Comparison of ENCODE assay signal across 10 cellular contexts in the genomic region with DNA sequence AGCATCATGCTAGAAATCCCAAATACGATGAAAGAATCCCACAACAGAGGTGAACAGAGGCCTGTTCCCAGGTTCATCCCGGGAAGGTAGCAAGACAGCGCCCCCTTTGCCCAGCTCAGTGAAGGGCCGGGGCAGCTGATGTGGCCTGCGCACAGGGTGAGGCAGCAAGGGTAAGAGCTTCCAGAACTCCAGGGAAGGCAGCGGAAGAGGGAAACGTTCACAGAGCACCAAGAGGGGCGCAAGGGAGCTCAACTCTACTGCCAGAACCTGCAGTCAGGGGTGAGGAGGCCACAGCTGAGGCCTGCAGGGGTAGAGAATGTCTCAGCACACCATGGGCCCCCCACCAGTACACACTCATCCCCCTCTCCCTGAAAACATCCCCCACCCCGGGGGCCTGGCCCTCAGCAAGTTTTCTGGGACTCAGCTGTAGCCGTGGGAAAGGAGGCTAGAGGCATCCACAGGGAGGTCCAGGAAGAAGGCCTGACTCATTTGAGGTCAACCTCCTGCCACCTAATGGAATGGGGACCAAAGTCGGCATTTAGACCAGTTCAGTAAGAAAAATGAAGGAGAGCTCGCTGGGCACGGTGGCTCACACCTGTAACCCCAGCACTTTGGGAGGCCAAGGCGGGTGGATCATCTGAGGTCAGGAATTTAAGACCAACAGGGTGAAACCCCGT.
DNase-seq lines count a peak whose midpoint lies in the region; ATAC-seq and TF ChIP-seq lines count a peak whose summit lies in the region.
"Had no signal": no experiment of that assay in that cellular context is flagged by ENCODE, and none has a peak within 500 bp of the region (broad histone marks: within the 10 kb centered on the region; RNA-seq: fewer than 3 reads in every experiment).

No MANE protein-coding gene starts in this region.

- in situ Hi-C loops in astrocyte of the spinal cord (cut with HindIII; ENCODE audit: low sequenced_read_pairs) = no loop called here

- intact Hi-C loops in Caco-2 (cut with micrococcal nuclease; ENCODE audit: unreplicated experiment) = no loop called here

- H3K27ac Mint-ChIP-seq in Caco-2 (ENCODE audit: unreplicated experiment) = peak overlapping the region; percentile 8

- H3K4me3 Mint-ChIP-seq in Caco-2 (ENCODE audit: unreplicated experiment) = no peak overlapping the region

- peak in 1 of 2 experiments; percentile 29 for TF ChIP-seq CTCF in Caco-2 (IDR thresholded peaks at IDR 0.05; ENCODE audit: insufficient read depth in 1 of 2, low read depth in 1 of 2, low read length in 1 of 2, severe bottlenecking in 1 of 2, unreplicated experiment in 1 of 2)
- peak; percentile 46 for TF ChIP-seq CTCF in astrocyte of the spinal cord (IDR thresholded peaks at IDR 0.05; ENCODE audit: low read depth, low read length)

- H3K36me3 ChIP-seq in Caco-2 (ENCODE audit: control insufficient read depth, insufficient read depth, low read length) = no peaks in the 10 kb centered on the region

- no peak for ATAC-seq in GM19035 (IDR thresholded peaks at IDR 0.05; ENCODE audit: unreplicated experiment)

- no peak overlapping the region for H3K4me3 ChIP-seq in Caco-2 (ENCODE audit: low read depth, low read length)
- H3K4me3 ChIP-seq in astrocyte of the spinal cord (ENCODE audit: low read depth, low read length) = no peak overlapping the region

- CTCF ChIA-PET in Caco-2 (lab: Charles Lee) = interaction anchor here (0.6 to 1.0 kb wide), 3 partner anchors 16 to 125 kb away, joined by 3 read pairs; no protein-coding TSS in a partner anchor

- H3K36me3 Mint-ChIP-seq in Caco-2 (ENCODE audit: insufficient read depth, unreplicated experiment) = no peaks in the 10 kb centered on the region

- DNase-seq in Caco-2 = peak; percentile 25 to 30
- peak; percentile 53 for DNase-seq in HT1080 (ENCODE audit: low read depth)
- peak; percentile 40 for DNase-seq in astrocyte of the spinal cord (ENCODE audit: low read depth, low spot score)
- DNase-seq in islet precursor cell = peak; percentile 91
- DNase-seq in GOT3 (lab: John Stamatoyannopoulos, UW) = no peak
- no peak for DNase-seq in kidney tubule cell (ENCODE audit: low spot score)
- DNase-seq in NCI-H1092 (lab: John Stamatoyannopoulos, UW) = no peak
- DNase-seq: NCI-H2227 treated with DMSO at 0.1 percent for 48 hours, occipital lobe had no signal

- H3K9me3 Mint-ChIP-seq in Caco-2 (ENCODE audit: unreplicated experiment) = no peaks in the 10 kb centered on the region

- H3K4me1 Mint-ChIP-seq in Caco-2 (ENCODE audit: low read depth, unreplicated experiment) = peaks cover 7% of the 10 kb centered on the region

- POLR2A ChIA-PET in Caco-2 (lab: Charles Lee) = no interaction called here

- no TSS peak for BruUV-seq in Caco-2 (replicated peaks; lab: Mats Ljungman, UMichigan)

- no peaks in the 10 kb centered on the region for H3K27me3 ChIP-seq in Caco-2 (replicated peaks; ENCODE audit: control insufficient read depth, insufficient read depth, low read length)

- no peaks in the 10 kb centered on the region for H3K9me3 ChIP-seq in Caco-2

- no peaks in the 10 kb centered on the region for H3K27me3 Mint-ChIP-seq in Caco-2 (ENCODE audit: insufficient read depth, unreplicated experiment)

- H3K4me1 ChIP-seq in Caco-2 = peaks cover 15% of the 10 kb centered on the region

Comparison
In these comparisons a context has a peak if more than half of its experiments do, and no peak if none do; other contexts are left out.
1. DNase-seq: peak in Caco-2 (2 of 2), HT1080 (single experiment), astrocyte of the spinal cord (single experiment) and islet precursor cell (single experiment); none in GOT3 (single experiment), kidney tubule cell (single experiment) and NCI-H1092 (single experiment).